In the genomic region with DNA sequence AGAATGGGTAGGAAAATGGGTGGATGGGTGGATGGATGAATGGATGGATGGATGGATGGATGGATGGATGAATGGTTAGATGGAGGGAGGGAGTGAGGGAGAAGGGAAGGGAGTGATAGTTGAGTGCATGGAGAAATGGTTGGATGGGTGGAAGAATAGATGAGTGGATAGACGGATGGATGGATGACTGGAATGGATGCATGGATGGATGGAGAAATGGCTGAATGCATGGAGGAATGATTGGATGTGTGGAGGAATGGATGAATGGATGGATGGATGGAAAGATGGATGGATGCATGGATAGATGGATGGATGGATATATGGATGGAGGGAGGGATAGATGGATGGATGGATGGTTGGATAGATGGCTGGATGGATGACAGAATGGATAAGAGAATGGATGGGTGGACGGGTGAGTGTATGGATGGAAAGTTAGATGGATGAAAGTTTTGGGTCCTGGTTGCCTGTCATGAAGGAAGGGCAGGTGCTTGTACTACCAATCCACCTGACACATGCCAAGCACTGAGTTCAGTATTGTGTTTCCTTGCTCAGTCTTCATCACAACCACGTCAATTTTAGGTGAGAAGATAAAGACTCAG, we compare ENCODE assay signal across 1 cellular context.
TF ChIP-seq lines count a peak whose summit lies in the region.

No MANE protein-coding gene starts in this region.

TF ChIP-seq in H1, 55 proteins besides CTCF, POLR2A, EP300 and RAD21 (continued from another document):
- TF ChIP-seq KDM1A (IDR thresholded peaks at IDR 0.05; ENCODE audit: borderline replicate concordance, low read length) = no peak
- no peak for TF ChIP-seq NRF1 (IDR thresholded peaks at IDR 0.05; ENCODE audit: low read depth, low read length)
- TF ChIP-seq SIN3A (conservative IDR thresholded peaks at IDR 0.05 in 1 of 2, IDR thresholded peaks at IDR 0.05 in 1 of 2; ENCODE audit: low read depth in 1 of 2, low read length in 2 of 2) = no peak
- TF ChIP-seq BCL11A (IDR thresholded peaks at IDR 0.05; ENCODE audit: low read depth in 2 of 2, low read length in 2 of 2) = no peak
- no peak for TF ChIP-seq EZH2 (IDR thresholded peaks at IDR 0.05; ENCODE audit: low read depth, low read length, severe bottlenecking)
- no peak for TF ChIP-seq TCF12 (IDR thresholded peaks at IDR 0.05; ENCODE audit: low read depth, low read length)
- TF ChIP-seq CBX5 (IDR thresholded peaks at IDR 0.05; ENCODE audit: low read depth, low read length) = no peak
- no peak for TF ChIP-seq ASH2L (IDR thresholded peaks at IDR 0.05; ENCODE audit: low read length)
- no peak for TF ChIP-seq EGR1 (IDR thresholded peaks at IDR 0.05; ENCODE audit: borderline replicate concordance, low read depth, low read length)
- no peak for TF ChIP-seq CTBP2 (IDR thresholded peaks at IDR 0.05; ENCODE audit: borderline replicate concordance, insufficient read depth, insufficient read length, low read length)
- no peak for TF ChIP-seq BACH1 (IDR thresholded peaks at IDR 0.05; ENCODE audit: low read length)
- TF ChIP-seq NANOG (IDR thresholded peaks at IDR 0.05; ENCODE audit: insufficient read depth, low read depth, low read length, poor library complexity, severe bottlenecking) = no peak
- TF ChIP-seq JUND (IDR thresholded peaks at IDR 0.05; ENCODE audit: low read length) = no peak
